Comparison of ENCODE assay signal across 1 cellular context in genomic region chr9:72905514-72906480, GRCh38.
TF ChIP-seq lines count a peak whose summit lies in the region.

No MANE protein-coding gene starts in this region.

TF ChIP-seq in A549, 52 proteins besides CTCF, POLR2A, EP300 and RAD21 (continued from another document):
- TF ChIP-seq PHF8 (IDR thresholded peaks at IDR 0.05; ENCODE audit: borderline replicate concordance, low read depth): no peak
- 0 out of 2 replicates have a peak, but pooled peaks have one; percentile 19 for TF ChIP-seq HOXB5 (CRISPR knock-in tag; IDR thresholded peaks at IDR 0.05)
- TF ChIP-seq TP53 (CRISPR knock-in tag; IDR thresholded peaks at IDR 0.05): peak; percentile 68
- no peak for TF ChIP-seq BHLHE40 (IDR thresholded peaks at IDR 0.05; ENCODE audit: low read depth, low read length)
- peak; percentile 79 for TF ChIP-seq RARB (CRISPR knock-in tag; IDR thresholded peaks at IDR 0.05)
- TF ChIP-seq FOSB (CRISPR knock-in tag; IDR thresholded peaks at IDR 0.05): peak; percentile 70
- TF ChIP-seq EHMT2 (IDR thresholded peaks at IDR 0.05; ENCODE audit: low read depth): no peak
- TF ChIP-seq HES2 (IDR thresholded peaks at IDR 0.05): no peak
- no peak for TF ChIP-seq HEYL (CRISPR knock-in tag; IDR thresholded peaks at IDR 0.05)
- no peak for TF ChIP-seq BCL3 (IDR thresholded peaks at IDR 0.05)
- no peak for TF ChIP-seq CHD4 (IDR thresholded peaks at IDR 0.05; ENCODE audit: borderline replicate concordance)
- no peak for TF ChIP-seq JUNB (IDR thresholded peaks at IDR 0.05)
- TF ChIP-seq CBX8 (IDR thresholded peaks at IDR 0.05): no peak
- no peak for TF ChIP-seq ZNF302 (CRISPR knock-in tag; IDR thresholded peaks at IDR 0.05)
- no peak for TF ChIP-seq KDM1A (IDR thresholded peaks at IDR 0.05; ENCODE audit: low read depth)
- no peak for TF ChIP-seq RCOR1 (IDR thresholded peaks at IDR 0.05; ENCODE audit: low read depth, low read length)
- TF ChIP-seq ESRRA (IDR thresholded peaks at IDR 0.05; ENCODE audit: borderline replicate concordance, low read length): no peak
- TF ChIP-seq, protein P1, sequence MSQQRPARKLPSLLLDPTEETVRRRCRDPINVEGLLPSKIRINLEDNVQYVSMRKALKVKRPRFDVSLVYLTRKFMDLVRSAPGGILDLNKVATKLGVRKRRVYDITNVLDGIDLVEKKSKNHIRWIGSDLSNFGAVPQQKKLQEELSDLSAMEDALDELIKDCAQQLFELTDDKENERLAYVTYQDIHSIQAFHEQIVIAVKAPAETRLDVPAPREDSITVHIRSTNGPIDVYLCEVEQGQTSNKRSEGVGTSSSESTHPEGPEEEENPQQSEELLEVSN (IDR thresholded peaks at IDR 0.05; ENCODE audit: borderline replicate concordance, low read depth): no peak
- TF ChIP-seq NFE2L2 (conservative IDR thresholded peaks at IDR 0.05; ENCODE audit: low read length): no peak
- TF ChIP-seq KDM5A (IDR thresholded peaks at IDR 0.05): no peak
- no peak for TF ChIP-seq RFX5 (IDR thresholded peaks at IDR 0.05)
- TF ChIP-seq HMGXB4 (CRISPR knock-in tag; IDR thresholded peaks at IDR 0.05; ENCODE audit: borderline replicate concordance): peak; percentile 65; the same call in 1 of the 2 replicates
- TF ChIP-seq GATA3 (IDR thresholded peaks at IDR 0.05; ENCODE audit: borderline replicate concordance): no peak
- TF ChIP-seq SMC3 (IDR thresholded peaks at IDR 0.05): no peak
- TF ChIP-seq SREBF2 (IDR thresholded peaks at IDR 0.05): no peak
- no peak for TF ChIP-seq HDAC2 (IDR thresholded peaks at IDR 0.05)
- TF ChIP-seq, protein P2, sequence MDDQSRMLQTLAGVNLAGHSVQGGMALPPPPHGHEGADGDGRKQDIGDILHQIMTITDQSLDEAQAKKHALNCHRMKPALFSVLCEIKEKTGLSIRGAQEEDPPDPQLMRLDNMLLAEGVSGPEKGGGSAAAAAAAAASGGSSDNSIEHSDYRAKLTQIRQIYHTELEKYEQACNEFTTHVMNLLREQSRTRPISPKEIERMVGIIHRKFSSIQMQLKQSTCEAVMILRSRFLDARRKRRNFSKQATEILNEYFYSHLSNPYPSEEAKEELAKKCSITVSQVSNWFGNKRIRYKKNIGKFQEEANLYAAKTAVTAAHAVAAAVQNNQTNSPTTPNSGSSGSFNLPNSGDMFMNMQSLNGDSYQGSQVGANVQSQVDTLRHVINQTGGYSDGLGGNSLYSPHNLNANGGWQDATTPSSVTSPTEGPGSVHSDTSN (IDR thresholded peaks at IDR 0.05): no peak
- TF ChIP-seq ZSCAN20 (CRISPR knock-in tag; IDR thresholded peaks at IDR 0.05): no peak
- no peak for TF ChIP-seq FOSL2 (IDR thresholded peaks at IDR 0.05)
- TF ChIP-seq FOSL2 (CRISPR knock-in tag; IDR thresholded peaks at IDR 0.05): peak; percentile 26; the same call in 1 of the 2 replicates
- TF ChIP-seq ZFP36 (IDR thresholded peaks at IDR 0.05; ENCODE audit: borderline replicate concordance, partially characterized antibody): no peak
- no peak for TF ChIP-seq MYC (IDR thresholded peaks at IDR 0.05; ENCODE audit: borderline replicate concordance, low read length)
- TF ChIP-seq JUN (IDR thresholded peaks at IDR 0.05): peak in 1 of 2 experiments; percentile 52; a peak in 3 of 5 replicates
- peak; percentile 3 for TF ChIP-seq MAFK (IDR thresholded peaks at IDR 0.05; ENCODE audit: partially characterized antibody)
- TF ChIP-seq, protein P3, sequence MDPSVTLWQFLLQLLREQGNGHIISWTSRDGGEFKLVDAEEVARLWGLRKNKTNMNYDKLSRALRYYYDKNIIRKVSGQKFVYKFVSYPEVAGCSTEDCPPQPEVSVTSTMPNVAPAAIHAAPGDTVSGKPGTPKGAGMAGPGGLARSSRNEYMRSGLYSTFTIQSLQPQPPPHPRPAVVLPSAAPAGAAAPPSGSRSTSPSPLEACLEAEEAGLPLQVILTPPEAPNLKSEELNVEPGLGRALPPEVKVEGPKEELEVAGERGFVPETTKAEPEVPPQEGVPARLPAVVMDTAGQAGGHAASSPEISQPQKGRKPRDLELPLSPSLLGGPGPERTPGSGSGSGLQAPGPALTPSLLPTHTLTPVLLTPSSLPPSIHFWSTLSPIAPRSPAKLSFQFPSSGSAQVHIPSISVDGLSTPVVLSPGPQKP (IDR thresholded peaks at IDR 0.05; ENCODE audit: low read depth, low read length): no peak
